Comparison of ENCODE assay signal across 1 cellular context in genomic region chr9:109504689-109505088, GRCh38.
TF ChIP-seq lines count a peak whose summit lies in the region.

No MANE protein-coding gene starts in this region.

TF ChIP-seq in HEK293, 187 proteins besides CTCF, POLR2A, EP300 and RAD21 (continued from another document):
- TF ChIP-seq ZBTB11 (tag by site-specific recombination; conservative IDR thresholded peaks at IDR 0.05; ENCODE audit: low read depth): no peak
- TF ChIP-seq ZBTB8A (tag by site-specific recombination; IDR thresholded peaks at IDR 0.05): no peak
TF ChIP-seq in HEK293: peak in this region for 1.
